In the genomic region with DNA sequence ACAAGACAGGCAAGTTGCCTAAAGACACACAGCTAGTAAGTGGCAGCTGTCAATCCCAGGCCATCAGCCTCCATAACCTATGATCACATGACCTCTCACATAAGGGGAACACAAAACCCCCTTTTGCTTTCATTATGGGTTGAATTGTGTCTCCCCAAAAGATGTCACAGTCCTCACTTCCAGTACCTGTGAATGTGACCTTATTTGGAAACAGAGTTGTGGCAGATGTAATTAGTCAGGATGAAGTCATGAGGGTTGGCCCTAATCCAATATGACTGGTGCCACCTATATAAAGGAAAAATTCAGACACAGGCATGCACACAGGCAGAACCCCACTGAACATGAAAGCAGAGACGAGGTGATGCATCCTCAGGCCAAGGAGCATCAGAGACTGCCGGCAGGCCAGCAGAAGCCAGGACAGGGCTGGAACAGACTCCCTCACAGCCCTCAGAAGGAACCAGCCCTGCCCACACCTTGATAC, we compare ENCODE assay signal across 8 cellular contexts. TPM values are rescaled to one million over a fixed set of nuclear protein-coding genes. Genes with fewer than 3 reads are reported as not detected.
DNase-seq lines count a peak whose midpoint lies in the region; ATAC-seq and TF ChIP-seq lines count a peak whose summit lies in the region.

No MANE protein-coding gene starts in this region.

- no peak overlapping the region for H3K4me3 ChIP-seq in MG63
- no peak overlapping the region for H3K4me3 ChIP-seq in fibroblast of mammary gland (ENCODE audit: control insufficient read depth, low read depth, low read length)
- H3K4me3 ChIP-seq in upper lobe of left lung, result no peak overlapping the region

- TF ChIP-seq CTCF in fibroblast of mammary gland (conservative IDR thresholded peaks at IDR 0.05; ENCODE audit: control insufficient read depth, insufficient read depth, low read depth, low read length), result no peak
- TF ChIP-seq CTCF in upper lobe of left lung (IDR thresholded peaks at IDR 0.05), result no peak
- TF ChIP-seq CTCF in progenitor cell of endocrine pancreas (IDR thresholded peaks at IDR 0.05; ENCODE audit: unreplicated experiment), result no peak

- no peaks in the 10 kb centered on the region for H3K9me3 ChIP-seq in MG63
- no peaks in the 10 kb centered on the region for H3K9me3 ChIP-seq in upper lobe of left lung

- DNase-seq in ELR (ENCODE audit: low read depth) (peak; percentile 85), MG63 (peak; percentile 22), fibroblast of mammary gland (ENCODE audit: low read depth) (peak; percentile 51), upper lobe of left lung (no peak), dedifferentiated amniotic fluid mesenchymal stem cell (ENCODE audit: extremely low spot score) (no peak), progenitor cell of endocrine pancreas (ENCODE audit: low spot score, unreplicated experiment) (no peak)
- peak; percentile 66 for DNase-seq in activated CD4-positive, alpha-beta memory T cell treated with anti-CD3 and anti-CD28 coated beads for 36 hours

- TF ChIP-seq EP300 in upper lobe of left lung (IDR thresholded peaks at IDR 0.05), result no peak

- peaks cover 5% of the 10 kb centered on the region for H3K9me3 Mint-ChIP-seq in activated CD4-positive, alpha-beta memory T cell treated with anti-CD3 and anti-CD28 coated beads for 36 hours
- no peaks in the 10 kb centered on the region for H3K9me3 Mint-ChIP-seq in progenitor cell of endocrine pancreas (ENCODE audit: low read depth)

- H3K27ac ChIP-seq in upper lobe of left lung, result peak overlapping the region in 3 of 4 donors; percentile 68 to 74 (median 72)

- WGBS in upper lobe of left lung, 2 donors, result 82 to 84% methylated on average over 2 of the region's 2 CpGs

- H3K4me1 ChIP-seq in upper lobe of left lung, result peaks cover 36 to 49% (median 41%) of the 10 kb centered on the region in 4 donors

- peaks cover 37% of the 10 kb centered on the region for H3K4me1 Mint-ChIP-seq in activated CD4-positive, alpha-beta memory T cell treated with anti-CD3 and anti-CD28 coated beads for 36 hours (ENCODE audit: low read depth)
- no peaks in the 10 kb centered on the region for H3K4me1 Mint-ChIP-seq in progenitor cell of endocrine pancreas (ENCODE audit: low read depth)

- no peak for TF ChIP-seq POLR2A in upper lobe of left lung (IDR thresholded peaks at IDR 0.05)

- peak overlapping the region; percentile 25 for H3K4me3 Mint-ChIP-seq in activated CD4-positive, alpha-beta memory T cell treated with anti-CD3 and anti-CD28 coated beads for 36 hours
- H3K4me3 Mint-ChIP-seq in progenitor cell of endocrine pancreas (ENCODE audit: low read depth), result no peak overlapping the region

- H3K36me3 Mint-ChIP-seq in activated CD4-positive, alpha-beta memory T cell treated with anti-CD3 and anti-CD28 coated beads for 36 hours, result peaks cover 3% of the 10 kb centered on the region
- no peaks in the 10 kb centered on the region for H3K36me3 Mint-ChIP-seq in progenitor cell of endocrine pancreas (ENCODE audit: insufficient read depth)

- peak overlapping the region; percentile 89 for H3K27ac Mint-ChIP-seq in activated CD4-positive, alpha-beta memory T cell treated with anti-CD3 and anti-CD28 coated beads for 36 hours
- H3K27ac Mint-ChIP-seq in progenitor cell of endocrine pancreas, result no peak overlapping the region

- no peak for ATAC-seq in upper lobe of left lung (ENCODE audit: low FRiP score in 2 of 2)
- ATAC-seq in HG03045 (IDR thresholded peaks at IDR 0.05; ENCODE audit: unreplicated experiment), result no peak

- H3K27me3 Mint-ChIP-seq in activated CD4-positive, alpha-beta memory T cell treated with anti-CD3 and anti-CD28 coated beads for 36 hours, result no peaks in the 10 kb centered on the region
- H3K27me3 Mint-ChIP-seq in progenitor cell of endocrine pancreas, result peaks cover 14% of the 10 kb centered on the region

- POLR2A ChIA-PET in activated CD4-positive, alpha-beta memory T cell treated with anti-CD3 and anti-CD28 coated beads for 36 hours (lab: Charles Lee), result interaction anchor here (1.1 to 1.4 kb wide), 7 partner anchors 13 to 161 kb away, joined by 3 to 16 read pairs (median 5); a partner anchor contains a TSS

- H3K27me3 ChIP-seq in MG63, result no peaks in the 10 kb centered on the region
- no peaks in the 10 kb centered on the region for H3K27me3 ChIP-seq in upper lobe of left lung

- H3K36me3 ChIP-seq in MG63 (no peaks in the 10 kb centered on the region), upper lobe of left lung (peaks cover 0 to 11% (median 0%) of the 10 kb centered on the region in 4 donors)

- intact Hi-C loops in activated CD4-positive, alpha-beta memory T cell treated with anti-CD3 and anti-CD28 coated beads for 36 hours (cut with micrococcal nuclease), result loop anchor here (1.0 kb wide), 5 partner anchors 12 to 151 kb away; no protein-coding TSS in a partner anchor

- CTCF ChIA-PET in activated CD4-positive, alpha-beta memory T cell treated with anti-CD3 and anti-CD28 coated beads for 36 hours (lab: Charles Lee), result interaction anchor here (0.5 to 1.9 kb wide), 9 partner anchors 11 to 122 kb away, joined by 3 to 11 read pairs (median 4); a partner anchor contains a TSS

RNA-seq across cellular contexts. Expression of a gene that starts 33.6 kb away (rescaled TPM):
- 0.72 and 1.3 TPM in 2 replicates for total RNA-seq in MG63 (2014; rRNA removed; shearing (Covaris generic); ENCODE audit: low replicate concordance)
- total RNA-seq in activated CD4-positive, alpha-beta memory T cell treated with anti-CD3 and anti-CD28 coated beads for 36 hours, result 1 to 10 TPM; 2.3 to 2.4 TPM
- total RNA-seq in upper lobe of left lung (10 to 100 TPM; 22.8 to 37.7 (median 25.8) TPM), progenitor cell of endocrine pancreas (0.81 and 0.98 TPM in 2 replicates)

Comparison
In these comparisons a context has a peak if more than half of its experiments do, and no peak if none do; other contexts are left out.
1. DNase-seq: peak in ELR (single experiment), MG63 (single experiment), activated CD4-positive, alpha-beta memory T cell treated with anti-CD3 and anti-CD28 coated beads for 36 hours (single experiment) and fibroblast of mammary gland (single experiment); none in upper lobe of left lung (0 of 2), dedifferentiated amniotic fluid mesenchymal stem cell (single experiment) and progenitor cell of endocrine pancreas (single experiment).
2. RNA of a gene that starts 33.6 kb away (total RNA-seq): 22.8 to 37.7 TPM in upper lobe of left lung; 2.3 to 2.4 TPM in activated CD4-positive, alpha-beta memory T cell treated with anti-CD3 and anti-CD28 coated beads for 36 hours, 0.72 to 1.3 TPM in MG63 and 0.81 to 0.98 TPM in progenitor cell of endocrine pancreas; every median in the first group is over 4 times any median in the second.